8 cellular contexts compared by ENCODE assay signal in genomic region chr2:10813085-10813748, GRCh38. TPM values are rescaled to one million over a fixed set of nuclear protein-coding genes. Genes with fewer than 3 reads are reported as not detected.
A peak's percentile ranks its signal among the peaks of the same experiment; 100 is the strongest.
DNase-seq lines count a peak whose midpoint lies in the region; ATAC-seq and TF ChIP-seq lines count a peak whose summit lies in the region.

No MANE protein-coding gene starts in this region.

- H4K91ac ChIP-seq in neuronal stem cell (ENCODE audit: low read depth, low read length, poor library complexity), result no peak overlapping the region

- H3K9ac ChIP-seq in NT2/D1 (ENCODE audit: insufficient read length, low read depth) (peak overlapping the region; percentile 15), endocrine pancreas (ENCODE audit: control insufficient read depth, insufficient read depth, low read length) (peak overlapping the region; percentile 73), neuronal stem cell (ENCODE audit: low read depth, low read length, poor library complexity) (no peak overlapping the region)

- H3K14ac ChIP-seq in neuronal stem cell (ENCODE audit: low read length), result no peak overlapping the region

- H3K23ac ChIP-seq in neuronal stem cell (ENCODE audit: low read depth, low read length, poor library complexity), result peak overlapping the region; percentile 25

- no peak for TF ChIP-seq CTCF in CD8-positive, alpha-beta T cell (IDR thresholded peaks at IDR 0.05)

- peaks cover 7% of the 10 kb centered on the region for H3K79me1 ChIP-seq in neuronal stem cell (ENCODE audit: low read depth, low read length)

- H3K4ac ChIP-seq in neuronal stem cell (ENCODE audit: low read length), result no peak overlapping the region

- H3K27me3 Mint-ChIP-seq in CD8-positive, alpha-beta T cell (ENCODE audit: low read depth), result peaks cover 5% of the 10 kb centered on the region

- no peak overlapping the region for H2BK120ac ChIP-seq in neuronal stem cell (ENCODE audit: low read depth, low read length)

- H3K4me3 Mint-ChIP-seq in CD8-positive, alpha-beta T cell, result peak overlapping the region; percentile 86

- peak overlapping the region; percentile 84 for H3K4me3 ChIP-seq in CD8-positive, alpha-beta T cell (ENCODE audit: low read depth, low read length)
- H3K4me3 ChIP-seq in NT2/D1 (ENCODE audit: insufficient read length, low read depth) (peak overlapping the region; percentile 22), endocrine pancreas (ENCODE audit: control insufficient read depth, insufficient read depth, low read length) (no peak overlapping the region), neuronal stem cell (ENCODE audit: low read length in 2 of 2) (peak overlapping the region; percentile 76 to 77)

- POLR2A ChIA-PET in CD8-positive, alpha-beta T cell (lab: Charles Lee), result interaction anchor here (0.6 to 1.1 kb wide), 3 partner anchors 11 to 342 kb away, joined by 3 to 4 read pairs (median 4); partner anchors contain the start of gene SLC66A3

- intact Hi-C loops in CD8-positive, alpha-beta T cell (cut with DNase I, micrococcal nuclease), result loop anchor here (5.0 to 10.0 kb wide), 13 partner anchors 126 to 1904 kb away; partner anchors contain the start of genes E2F6 (in 2 of the 2), ODC1 (in 2 of the 2), ADAM17 (in 1 of the 2) and CPSF3 (in 1 of the 2)

- H3K18ac ChIP-seq in neuronal stem cell (ENCODE audit: low read length), result peak overlapping the region; percentile 74

- H2AFZ ChIP-seq in neuronal stem cell (ENCODE audit: low read length), result peak overlapping the region; percentile 91

- peaks cover 34% of the 10 kb centered on the region for H3K4me1 Mint-ChIP-seq in CD8-positive, alpha-beta T cell (ENCODE audit: low read depth)

- WGBS in neuronal stem cell (ENCODE audit: extremely low coverage in 2 of 2, insufficient read length in 2 of 2, insufficient replicate concordance in 1 of 2), 2 donors, result no CpG with 5 or more reads among the region's 27 CpGs

- no peaks in the 10 kb centered on the region for H3K9me3 Mint-ChIP-seq in CD8-positive, alpha-beta T cell

- H3K27ac ChIP-seq in CD8-positive, alpha-beta T cell (ENCODE audit: low read depth, low read length), result peak overlapping the region; percentile 73
- H3K27ac ChIP-seq in neuronal stem cell (replicated peaks; ENCODE audit: low read length), result no peak overlapping the region

- DNase-seq in CD8-positive, alpha-beta T cell, result no peak
- no peak for DNase-seq in NT2/D1 (ENCODE audit: low read depth, low spot score)
- no peak for DNase-seq in neuronal stem cell (ENCODE audit: low spot score)
- no peak for DNase-seq in SHP77 treated with DMSO at 0.1 percent for 48 hours (lab: John Stamatoyannopoulos, UW)
- no peak for DNase-seq in DMS153 treated with DMSO at 0.1 percent for 48 hours (lab: John Stamatoyannopoulos, UW; ENCODE audit: unreplicated experiment)
- no peak for DNase-seq in globus pallidus (ENCODE audit: low spot score)

- no peak overlapping the region for H2BK5ac ChIP-seq in neuronal stem cell (ENCODE audit: low read length)

- no peaks in the 10 kb centered on the region for H3K9me3 ChIP-seq in CD8-positive, alpha-beta T cell (ENCODE audit: low read length)
- no peaks in the 10 kb centered on the region for H3K9me3 ChIP-seq in NT2/D1 (ENCODE audit: insufficient read depth, low read length)
- H3K9me3 ChIP-seq in endocrine pancreas (ENCODE audit: control insufficient read depth, low read length), result no peaks in the 10 kb centered on the region
- no peaks in the 10 kb centered on the region for H3K9me3 ChIP-seq in neuronal stem cell (replicated peaks in 1 of 2; ENCODE audit: control insufficient read depth in 2 of 2, insufficient read depth in 1 of 2, low read depth in 1 of 2, low read length in 2 of 2)

- no peak for ATAC-seq in CD8-positive, alpha-beta T cell
- ATAC-seq in GM21786 (IDR thresholded peaks at IDR 0.05; ENCODE audit: unreplicated experiment), result no peak

- no peak overlapping the region for H4K8ac ChIP-seq in neuronal stem cell (ENCODE audit: low read depth, low read length)

- peaks cover 4% of the 10 kb centered on the region for H3K36me3 Mint-ChIP-seq in CD8-positive, alpha-beta T cell

- peak overlapping the region; percentile 4 for H2BK12ac ChIP-seq in neuronal stem cell (ENCODE audit: low read length)

- H3K4me2 ChIP-seq in neuronal stem cell (ENCODE audit: insufficient read depth, low read length, poor library complexity, severe bottlenecking), result peak overlapping the region; percentile 58

- no peaks in the 10 kb centered on the region for H3K36me3 ChIP-seq in CD8-positive, alpha-beta T cell (ENCODE audit: insufficient read depth, low read length)
- H3K36me3 ChIP-seq in NT2/D1 (ENCODE audit: insufficient read depth, insufficient read length, low read length), result peaks cover 6% of the 10 kb centered on the region
- no peaks in the 10 kb centered on the region for H3K36me3 ChIP-seq in endocrine pancreas (ENCODE audit: control insufficient read depth, insufficient read depth, low read length)
- peaks cover 0 to 17% of the 10 kb centered on the region in 2 donors for H3K36me3 ChIP-seq in neuronal stem cell (replicated peaks in 1 of 2; ENCODE audit: control insufficient read depth in 2 of 2, insufficient read depth in 2 of 2, low read length in 2 of 2)

- CTCF ChIA-PET in CD8-positive, alpha-beta T cell (lab: Charles Lee), result interaction anchor here (0.9 to 1.5 kb wide), 5 partner anchors 19 to 320 kb away, joined by 3 to 5 read pairs (median 3); a partner anchor contains a TSS

- peak overlapping the region; percentile 45 for H2BK15ac ChIP-seq in neuronal stem cell (ENCODE audit: low read length)

- H2AK5ac ChIP-seq in neuronal stem cell (ENCODE audit: low read depth, low read length), result no peak overlapping the region

- H3K27ac Mint-ChIP-seq in CD8-positive, alpha-beta T cell, result peak overlapping the region; percentile 79

- no peaks in the 10 kb centered on the region for H3K27me3 ChIP-seq in CD8-positive, alpha-beta T cell (ENCODE audit: insufficient read depth, low read length)
- H3K27me3 ChIP-seq in NT2/D1 (ENCODE audit: insufficient read depth, insufficient read length), result peaks cover 2% of the 10 kb centered on the region
- H3K27me3 ChIP-seq in endocrine pancreas (ENCODE audit: control insufficient read depth, insufficient read depth, low read length), result no peaks in the 10 kb centered on the region
- H3K27me3 ChIP-seq in neuronal stem cell (ENCODE audit: control insufficient read depth in 3 of 3, insufficient read depth in 3 of 3, low read depth in 1 of 3, low read length in 3 of 3), result peaks cover 0 to 7% (median 0%) of the 10 kb centered on the region in 3 experiments

- H3K4me1 ChIP-seq in CD8-positive, alpha-beta T cell (ENCODE audit: insufficient read depth, low read length), result peaks cover 27% of the 10 kb centered on the region
- H3K4me1 ChIP-seq in NT2/D1 (ENCODE audit: insufficient read depth, insufficient read length) (peaks cover 5% of the 10 kb centered on the region), endocrine pancreas (ENCODE audit: control insufficient read depth, insufficient read depth, low read length) (no peaks in the 10 kb centered on the region), neuronal stem cell (ENCODE audit: control insufficient read depth in 2 of 2, insufficient read depth in 1 of 2, low read depth in 1 of 2, low read length in 2 of 2) (peaks cover 11 to 20% of the 10 kb centered on the region in 2 donors)

RNA-seq across cellular contexts. Expression of gene PDIA6, which starts 0.6 kb away (rescaled TPM):
- total RNA-seq in CD8-positive, alpha-beta T cell, result 10 to 100 TPM; 24.4 to 24.8 TPM
- 174 TPM for polyA plus RNA-seq in neuronal stem cell (2013, experiment 1 of 2)
- 169 TPM for polyA plus RNA-seq in neuronal stem cell (2013, experiment 2 of 2)
